In the genomic region with DNA sequence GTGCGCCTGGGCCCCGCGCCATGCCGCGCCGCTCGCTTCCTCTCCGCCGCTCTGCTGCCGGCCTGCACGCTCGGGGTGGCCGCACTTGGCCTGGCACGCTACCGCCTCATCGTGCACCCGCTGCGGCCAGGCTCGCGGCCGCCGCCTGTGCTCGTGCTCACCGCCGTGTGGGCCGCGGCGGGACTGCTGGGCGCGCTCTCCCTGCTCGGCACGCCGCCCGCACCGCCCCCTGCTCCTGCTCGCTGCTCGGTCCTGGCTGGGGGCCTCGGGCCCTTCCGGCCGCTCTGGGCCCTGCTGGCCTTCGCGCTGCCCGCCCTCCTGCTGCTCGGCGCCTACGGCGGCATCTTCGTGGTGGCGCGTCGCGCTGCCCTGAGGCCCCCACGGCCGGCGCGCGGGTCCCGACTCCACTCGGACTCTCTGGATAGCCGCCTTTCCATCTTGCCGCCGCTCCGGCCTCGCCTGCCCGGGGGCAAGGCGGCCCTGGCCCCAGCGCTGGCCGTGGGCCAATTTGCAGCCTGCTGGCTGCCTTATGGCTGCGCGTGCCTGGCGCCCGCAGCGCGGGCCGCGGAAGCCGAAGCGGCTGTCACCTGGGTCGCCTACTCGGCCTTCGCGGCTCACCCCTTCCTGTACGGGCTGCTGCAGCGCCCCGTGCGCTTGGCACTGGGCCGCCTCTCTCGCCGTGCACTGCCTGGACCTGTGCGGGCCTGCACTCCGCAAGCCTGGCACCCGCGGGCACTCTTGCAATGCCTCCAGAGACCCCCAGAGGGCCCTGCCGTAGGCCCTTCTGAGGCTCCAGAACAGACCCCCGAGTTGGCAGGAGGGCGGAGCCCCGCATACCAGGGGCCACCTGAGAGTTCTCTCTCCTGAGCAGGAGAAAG, we compare ENCODE assay signal across 7 cellular contexts. TPM values are rescaled to one million over a fixed set of nuclear protein-coding genes. Genes with fewer than 3 reads are reported as not detected.
DNase-seq lines count a peak whose midpoint lies in the region; ATAC-seq, FAIRE-seq and TF ChIP-seq lines count a peak whose summit lies in the region.

No MANE protein-coding gene starts in this region.

- H3K9me1 ChIP-seq in endothelial cell of umbilical vein (replicated peaks; ENCODE audit: control insufficient read depth, extremely low read depth, insufficient read depth, low read length) = no peaks in the 10 kb centered on the region

- H3K27me3 Mint-ChIP-seq in memory B cell = peaks cover 11% of the 10 kb centered on the region

- ATAC-seq in memory B cell (ENCODE audit: low read depth) (peak; percentile 75), HG03457 (IDR thresholded peaks at IDR 0.05; ENCODE audit: unreplicated experiment) (no peak), HG03378 (IDR thresholded peaks at IDR 0.05; ENCODE audit: unreplicated experiment) (no peak)

- peaks cover 10% of the 10 kb centered on the region for H3K36me3 Mint-ChIP-seq in memory B cell

- peak overlapping the region; percentile 85 for H2AFZ ChIP-seq in endothelial cell of umbilical vein (ENCODE audit: low read depth, low read length)

- no peaks in the 10 kb centered on the region for H3K9me3 ChIP-seq in endothelial cell of umbilical vein (replicated peaks; ENCODE audit: control insufficient read depth, insufficient read depth, low read length)
- H3K9me3 ChIP-seq in thymus (ENCODE audit: control insufficient read depth) = no peaks in the 10 kb centered on the region

- no peak overlapping the region for H3K27ac Mint-ChIP-seq in memory B cell

- CTCF ChIA-PET in endothelial cell of umbilical vein (lab: Charles Lee) = interaction anchor here (1.4 to 2.1 kb wide), 2 partner anchors 12 to 18 kb away, joined by 9 to 14 read pairs; a partner anchor contains a TSS

- no peaks in the 10 kb centered on the region for H3K9me3 Mint-ChIP-seq in memory B cell

- dilution Hi-C loops in endothelial cell of umbilical vein (cut with MboI; ENCODE audit: extremely low pct_ligation_motif_present, low sequenced_read_pairs) = no loop called here

- H3K4me2 ChIP-seq in endothelial cell of umbilical vein (ENCODE audit: insufficient read depth, low read length) = peak overlapping the region; percentile 67

- TF ChIP-seq CTCF in GM20000 (IDR thresholded peaks at IDR 0.05; ENCODE audit: extremely low read depth, missing control alignments) (no peak), endothelial cell of umbilical vein (IDR thresholded peaks at IDR 0.05; ENCODE audit: extremely low read depth in 1 of 2, insufficient read depth in 1 of 2, low read depth in 1 of 2, low read length in 2 of 2) (peak; percentile 62 to 76)

- no peak overlapping the region for H3K9ac ChIP-seq in endothelial cell of umbilical vein (replicated peaks; ENCODE audit: extremely low read depth, insufficient read depth, low read length)

- peaks cover 0 to 2% of the 10 kb centered on the region in 2 experiments for H3K36me3 ChIP-seq in endothelial cell of umbilical vein (ENCODE audit: control insufficient read depth in 2 of 2, extremely low read depth in 1 of 2, insufficient read depth in 2 of 2, low read length in 2 of 2)
- H3K36me3 ChIP-seq in thymus (ENCODE audit: control insufficient read depth, insufficient read depth) = no peaks in the 10 kb centered on the region

- H3K27me3 ChIP-seq in endothelial cell of umbilical vein (ENCODE audit: control insufficient read depth in 2 of 2, insufficient read depth in 2 of 2, low read length in 2 of 2) = peaks cover 7 to 13% of the 10 kb centered on the region in 2 experiments
- peaks cover 34% of the 10 kb centered on the region for H3K27me3 ChIP-seq in thymus (ENCODE audit: control insufficient read depth, insufficient read depth)

- DNase-seq in GM20000 (ENCODE audit: low spot score) (peak; percentile 72), endothelial cell of umbilical vein (ENCODE audit: low read depth, low spot score) (peak; percentile 69), memory B cell (ENCODE audit: low spot score in 2 of 2) (peak in 1 of 2 donors; percentile 52)
- DNase-seq in activated CD4-positive, alpha-beta T cell treated with anti-CD3 and anti-CD28 coated beads, Interleukin-2, amount 50 U/mL, for 1 hour = peak; percentile 32

- H3K4me1 ChIP-seq in endothelial cell of umbilical vein (ENCODE audit: control insufficient read depth, extremely low read depth, insufficient read depth, low read length) (no peaks in the 10 kb centered on the region), thymus (ENCODE audit: control insufficient read depth, insufficient read depth, low read length) (peaks cover 11% of the 10 kb centered on the region)

- POLR2A ChIA-PET in endothelial cell of umbilical vein (lab: Charles Lee) = no interaction called here

- intact Hi-C loops in endothelial cell of umbilical vein (cut with micrococcal nuclease) = loop anchor here (1.0 kb wide), 3 partner anchors 11 to 18 kb away; a partner anchor contains a TSS

- TF ChIP-seq POLR2A in endothelial cell of umbilical vein (IDR thresholded peaks at IDR 0.05; ENCODE audit: low read depth, low read length) = no peak

- BruUV-seq in endothelial cell of umbilical vein (replicated peaks; lab: Mats Ljungman, UMichigan) = no TSS peak

- H3K4me3 Mint-ChIP-seq in memory B cell = peak overlapping the region; percentile 74

- peak; percentile 70 for FAIRE-seq in endothelial cell of umbilical vein (lab: Jason Lieb, UNC)

- H3K79me2 ChIP-seq in endothelial cell of umbilical vein (ENCODE audit: control insufficient read depth, insufficient read depth, low read length) = no peaks in the 10 kb centered on the region

- H3K4me3 ChIP-seq in endothelial cell of umbilical vein (replicated peaks in 1 of 3; ENCODE audit: insufficient read depth in 1 of 3, low read depth in 1 of 3, low read length in 3 of 3) (peak overlapping the region in 2 of 3 experiments; percentile 5 to 10), thymus (ENCODE audit: low read length) (peak overlapping the region; percentile 42)

- WGBS in thymus = 6% methylated on average over 97 of the region's 97 CpGs

- H3K27ac ChIP-seq in endothelial cell of umbilical vein (ENCODE audit: insufficient read depth, low read depth, low read length) (no peak overlapping the region), thymus (ENCODE audit: low read depth) (no peak overlapping the region)

- no peaks in the 10 kb centered on the region for H4K20me1 ChIP-seq in endothelial cell of umbilical vein (replicated peaks; ENCODE audit: control insufficient read depth, extremely low read depth, insufficient read depth, low read length)

- peaks cover 5% of the 10 kb centered on the region for H3K4me1 Mint-ChIP-seq in memory B cell

RNA-seq across cellular contexts. Expression of a gene that starts 1.0 kb away (rescaled TPM):
- total RNA-seq in endothelial cell of umbilical vein = 0.15 TPM in 1 of 2 replicates, not detected in the other
- polyA plus RNA-seq in endothelial cell of umbilical vein = 0.04 TPM in 1 of 2 replicates, not detected in the other
- 0.03 TPM in 1 of 2 replicates, not detected in the other for polyA plus RNA-seq in endothelial cell of umbilical vein (2011; cell fraction: cytosol; rRNA removed)
- 0.07 and 0.10 TPM in 2 replicates for polyA plus RNA-seq in endothelial cell of umbilical vein (2011; cell fraction: nucleus; rRNA removed)
- polyA plus RNA-seq in endothelial cell of umbilical vein (2012) = 0.09 TPM in 1 of 2 replicates, not detected in the other
- not detected in 2 replicates for polyA minus RNA-seq in endothelial cell of umbilical vein
- not detected for polyA minus RNA-seq in endothelial cell of umbilical vein (2011; cell fraction: cytosol; rRNA and poly(A)+ RNA removed)
- not detected in 2 replicates for polyA minus RNA-seq in endothelial cell of umbilical vein (2011; cell fraction: nucleus; rRNA and poly(A)+ RNA removed)
- polyA plus RNA-seq in thymus = 0.02 TPM

RNA-seq across cellular contexts. Expression of a gene that starts 11.1 kb away (rescaled TPM):
- total RNA-seq in endothelial cell of umbilical vein = 42.7 and 46.5 TPM in 2 replicates
- polyA plus RNA-seq in endothelial cell of umbilical vein (63.1 and 75.4 TPM in 2 replicates), thymus (21.0 TPM)
- 36.6 and 47.2 TPM in 2 replicates for polyA plus RNA-seq in endothelial cell of umbilical vein (2011; cell fraction: cytosol; rRNA removed)
- 168 and 200 TPM in 2 replicates for polyA plus RNA-seq in endothelial cell of umbilical vein (2011; cell fraction: nucleus; rRNA removed)
- polyA plus RNA-seq in endothelial cell of umbilical vein (2012) = 33.7 and 41.7 TPM in 2 replicates
- polyA minus RNA-seq in endothelial cell of umbilical vein = 27.4 and 28.6 TPM in 2 replicates
- polyA minus RNA-seq in endothelial cell of umbilical vein (2011; cell fraction: cytosol; rRNA and poly(A)+ RNA removed) = 8.5 TPM
- polyA minus RNA-seq in endothelial cell of umbilical vein (2011; cell fraction: nucleus; rRNA and poly(A)+ RNA removed) = 12.5 and 18.1 TPM in 2 replicates

RNA-seq across cellular contexts. Expression of a gene that starts 14.0 kb away (rescaled TPM):
- 10.0 and 11.0 TPM in 2 replicates for total RNA-seq in endothelial cell of umbilical vein
- polyA plus RNA-seq in endothelial cell of umbilical vein (13.3 and 13.8 TPM in 2 replicates), thymus (11.2 TPM)
- polyA plus RNA-seq in endothelial cell of umbilical vein (2011; cell fraction: cytosol; rRNA removed) = 8.7 and 11.1 TPM in 2 replicates
- polyA plus RNA-seq in endothelial cell of umbilical vein (2011; cell fraction: nucleus; rRNA removed) = 39.9 and 46.2 TPM in 2 replicates
- 10.4 and 16.4 TPM in 2 replicates for polyA plus RNA-seq in endothelial cell of umbilical vein (2012)
- polyA minus RNA-seq in endothelial cell of umbilical vein = 6.8 TPM in 2 replicates
- polyA minus RNA-seq in endothelial cell of umbilical vein (2011; cell fraction: cytosol; rRNA and poly(A)+ RNA removed) = 7.9 TPM
- 5.1 and 7.6 TPM in 2 replicates for polyA minus RNA-seq in endothelial cell of umbilical vein (2011; cell fraction: nucleus; rRNA and poly(A)+ RNA removed)

RNA-seq across cellular contexts. Expression of a gene that starts 14.4 kb away (rescaled TPM):
- 23.8 and 30.1 TPM in 2 replicates for total RNA-seq in endothelial cell of umbilical vein
- 26.0 and 30.7 TPM in 2 replicates for polyA plus RNA-seq in endothelial cell of umbilical vein
- 21.7 and 21.9 TPM in 2 replicates for polyA plus RNA-seq in endothelial cell of umbilical vein (2011; cell fraction: cytosol; rRNA removed)
- 25.2 and 25.4 TPM in 2 replicates for polyA plus RNA-seq in endothelial cell of umbilical vein (2011; cell fraction: nucleus; rRNA removed)
- polyA plus RNA-seq in endothelial cell of umbilical vein (2012) = 18.6 and 21.5 TPM in 2 replicates
- 11.2 and 14.4 TPM in 2 replicates for polyA minus RNA-seq in endothelial cell of umbilical vein
- polyA minus RNA-seq in endothelial cell of umbilical vein (2011; cell fraction: cytosol; rRNA and poly(A)+ RNA removed) = 24.6 TPM
- polyA minus RNA-seq in endothelial cell of umbilical vein (2011; cell fraction: nucleus; rRNA and poly(A)+ RNA removed) = 3.4 and 4.9 TPM in 2 replicates
- 16.9 TPM for polyA plus RNA-seq in thymus

RNA-seq across cellular contexts. Expression of a gene that starts 17.7 kb away (rescaled TPM):
- total RNA-seq in endothelial cell of umbilical vein = 15.8 and 20.5 TPM in 2 replicates
- 50.3 and 54.3 TPM in 2 replicates for polyA plus RNA-seq in endothelial cell of umbilical vein
- polyA plus RNA-seq in endothelial cell of umbilical vein (2011; cell fraction: cytosol; rRNA removed) = 27.3 and 28.0 TPM in 2 replicates
- 17.2 TPM in 2 replicates for polyA plus RNA-seq in endothelial cell of umbilical vein (2011; cell fraction: nucleus; rRNA removed)
- 25.0 and 34.4 TPM in 2 replicates for polyA plus RNA-seq in endothelial cell of umbilical vein (2012)
- 33.9 and 36.6 TPM in 2 replicates for polyA minus RNA-seq in endothelial cell of umbilical vein
- polyA minus RNA-seq in endothelial cell of umbilical vein (2011; cell fraction: cytosol; rRNA and poly(A)+ RNA removed) = 31.9 TPM
- 5.6 and 8.2 TPM in 2 replicates for polyA minus RNA-seq in endothelial cell of umbilical vein (2011; cell fraction: nucleus; rRNA and poly(A)+ RNA removed)
- polyA plus RNA-seq in thymus = 48.2 TPM
